28 cellular contexts compared by ENCODE assay signal in the genomic region with DNA sequence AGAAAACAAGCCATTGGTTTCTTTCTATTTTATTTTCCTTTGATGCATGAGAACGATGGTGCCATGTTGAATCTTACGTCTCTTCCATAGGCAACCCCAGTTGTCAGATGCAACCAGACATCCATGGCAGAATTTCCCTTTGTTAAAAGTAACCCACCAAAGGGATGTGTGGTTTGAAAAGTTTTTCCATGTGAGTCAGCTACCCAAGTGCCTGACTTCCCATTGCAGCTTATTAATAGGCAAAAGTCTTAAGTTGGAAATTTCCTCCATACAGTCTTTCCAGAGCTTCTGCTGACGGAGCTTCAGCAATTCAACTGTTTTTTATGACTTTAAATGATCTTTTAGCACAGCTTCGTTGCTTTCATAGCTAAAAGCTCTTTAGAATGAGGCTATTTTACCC.
DNase-seq lines count a peak whose midpoint lies in the region; ATAC-seq and TF ChIP-seq lines count a peak whose summit lies in the region.
"Had no signal": no experiment of that assay in that cellular context is flagged by ENCODE, and none has a peak within 500 bp of the region (broad histone marks: within the 10 kb centered on the region; RNA-seq: fewer than 3 reads in every experiment).

No MANE protein-coding gene starts in this region.

- no peak for TF ChIP-seq CTCF in fibroblast of pulmonary artery (IDR thresholded peaks at IDR 0.05; ENCODE audit: low read length, missing control alignments)
- TF ChIP-seq CTCF in HFFc6 (IDR thresholded peaks at IDR 0.05), result no peak

- peaks cover 0 to 2% (median 0%) of the 10 kb centered on the region in 5 donors for H3K9me3 Mint-ChIP-seq in CD8-positive, alpha-beta memory T cell
- no peaks in the 10 kb centered on the region for H3K9me3 Mint-ChIP-seq in activated naive CD4-positive, alpha-beta T cell treated with anti-CD3 and anti-CD28 coated beads, Interleukin-2, amount 10 ng/mL, durations not matched to agents 7 days and 5 days
- no peaks in the 10 kb centered on the region for H3K9me3 Mint-ChIP-seq in HFFc6
- H3K9me3 Mint-ChIP-seq: nephron had no signal

- no peaks in the 10 kb centered on the region for H3K4me1 ChIP-seq in CD8-positive, alpha-beta memory T cell (ENCODE audit: insufficient read depth, low read length)
- H3K4me1 ChIP-seq: body of pancreas had no signal

- no peak overlapping the region for H3K27ac Mint-ChIP-seq in CD8-positive, alpha-beta memory T cell
- no peak overlapping the region for H3K27ac Mint-ChIP-seq in activated naive CD4-positive, alpha-beta T cell treated with anti-CD3 and anti-CD28 coated beads, Interleukin-2, amount 10 ng/mL, durations not matched to agents 7 days and 5 days
- H3K27ac Mint-ChIP-seq in HFFc6, result no peak overlapping the region
- H3K27ac Mint-ChIP-seq: activated naive CD4-positive, alpha-beta T cell treated with anti-CD3 and anti-CD28 coated beads, Interleukin-2, amount 50 U/mL, for 24 hours; mesothelial cell of epicardium had no signal

- H3K36me3 ChIP-seq in CD8-positive, alpha-beta memory T cell (ENCODE audit: insufficient read depth, low read length), result no peaks in the 10 kb centered on the region
- H3K36me3 ChIP-seq: thyroid gland had no signal

- H3K4me3 Mint-ChIP-seq in CD8-positive, alpha-beta memory T cell, result no peak overlapping the region
- no peak overlapping the region for H3K4me3 Mint-ChIP-seq in activated naive CD4-positive, alpha-beta T cell treated with anti-CD3 and anti-CD28 coated beads, Interleukin-2, amount 10 ng/mL, durations not matched to agents 7 days and 5 days
- no peak overlapping the region for H3K4me3 Mint-ChIP-seq in HFFc6
- H3K4me3 Mint-ChIP-seq: activated naive CD4-positive, alpha-beta T cell treated with anti-CD3 and anti-CD28 coated beads, Interleukin-2, amount 50 U/mL, for 24 hours; mesothelial cell of epicardium; nephron had no signal

- peak; percentile 20 for DNase-seq in EL
- peak; percentile 64 for DNase-seq in amniotic epithelial cell (ENCODE audit: low read depth)
- peak; percentile 52 for DNase-seq in fibroblast of pulmonary artery (ENCODE audit: low read depth)
- peak; percentile 43 for DNase-seq in non-pigmented ciliary epithelial cell (ENCODE audit: low read depth)
- DNase-seq in CD8-positive, alpha-beta memory T cell, result no peak
- no peak for DNase-seq in activated naive CD4-positive, alpha-beta T cell treated with anti-CD3 and anti-CD28 coated beads, Interleukin-2, amount 10 ng/mL, durations not matched to agents 7 days and 5 days
- DNase-seq in HFFc6, result no peak
- DNase-seq: activated T-cell treated with anti-CD3 and anti-CD28 coated beads, Interleukin-2, amount 50 U/mL, for 48 hours; body of pancreas; cortex of kidney; DND-41; foreskin melanocyte; H7; Kasumi-1; kidney; NCI-H1105; NCI-H2081 treated with DMSO at 0.1 percent for 48 hours; NCI-H510A treated with DMSO at 0.1 percent for 48 hours; posterior cingulate gyrus; stimulated activated CD4-positive, alpha-beta T cell treated with anti-CD3 and anti-CD28 coated beads, Interleukin-1b, Interleukin-23, amount 100 ng/mL, for 48 hours; stimulated activated naive CD4-positive, alpha-beta T cell; thyroid gland had no signal

- H3K9me3 ChIP-seq in CD8-positive, alpha-beta memory T cell (ENCODE audit: low read length), result no peaks in the 10 kb centered on the region
- H3K9me3 ChIP-seq: body of pancreas, thyroid gland had no signal

- no peaks in the 10 kb centered on the region for H3K36me3 Mint-ChIP-seq in CD8-positive, alpha-beta memory T cell
- H3K36me3 Mint-ChIP-seq in activated naive CD4-positive, alpha-beta T cell treated with anti-CD3 and anti-CD28 coated beads, Interleukin-2, amount 10 ng/mL, durations not matched to agents 7 days and 5 days, result no peaks in the 10 kb centered on the region
- no peaks in the 10 kb centered on the region for H3K36me3 Mint-ChIP-seq in HFFc6 (ENCODE audit: low read depth)
- H3K36me3 Mint-ChIP-seq: activated naive CD4-positive, alpha-beta T cell treated with anti-CD3 and anti-CD28 coated beads, Interleukin-2, amount 50 U/mL, for 24 hours; mesothelial cell of epicardium had no signal

- H3K4me3 ChIP-seq in fibroblast of pulmonary artery (replicated peaks; ENCODE audit: low read depth, low read length), result no peak overlapping the region
- no peak overlapping the region for H3K4me3 ChIP-seq in CD8-positive, alpha-beta memory T cell (ENCODE audit: low read length)
- H3K4me3 ChIP-seq: body of pancreas, thyroid gland had no signal

- ATAC-seq in HG03354 (IDR thresholded peaks at IDR 0.05; ENCODE audit: poor library complexity, severe bottlenecking, unreplicated experiment), result no peak
- ATAC-seq: activated CD4-positive, CD25-positive, alpha-beta regulatory T cell treated with anti-CD3 and anti-CD28 coated beads, Interleukin-2, amount 50 U/mL, for 24 hours; body of pancreas; SK-N-SH treated with all-trans-retinoic acid at 6 μM for 48 hours had no signal

- H3K27me3 ChIP-seq in CD8-positive, alpha-beta memory T cell (ENCODE audit: insufficient read depth, low read length, poor library complexity, severe bottlenecking), result no peaks in the 10 kb centered on the region
- H3K27me3 ChIP-seq: body of pancreas, thyroid gland had no signal

- H3K27me3 Mint-ChIP-seq in CD8-positive, alpha-beta memory T cell, result peaks cover 9 to 27% of the 10 kb centered on the region in 2 donors
- no peaks in the 10 kb centered on the region for H3K27me3 Mint-ChIP-seq in activated naive CD4-positive, alpha-beta T cell treated with anti-CD3 and anti-CD28 coated beads, Interleukin-2, amount 10 ng/mL, durations not matched to agents 7 days and 5 days
- peaks cover 7% of the 10 kb centered on the region for H3K27me3 Mint-ChIP-seq in HFFc6 (ENCODE audit: insufficient read depth)

- CTCF ChIA-PET in CD8-positive, alpha-beta memory T cell (lab: Charles Lee), result no interaction called here
- CTCF ChIA-PET in activated naive CD4-positive, alpha-beta T cell treated with anti-CD3 and anti-CD28 coated beads, Interleukin-2, amount 10 ng/mL, durations not matched to agents 7 days and 5 days (lab: Charles Lee), result no interaction called here

- POLR2A ChIA-PET in CD8-positive, alpha-beta memory T cell (lab: Charles Lee), result no interaction called here

- H3K4me1 Mint-ChIP-seq in CD8-positive, alpha-beta memory T cell, result no peaks in the 10 kb centered on the region
- no peaks in the 10 kb centered on the region for H3K4me1 Mint-ChIP-seq in activated naive CD4-positive, alpha-beta T cell treated with anti-CD3 and anti-CD28 coated beads, Interleukin-2, amount 10 ng/mL, durations not matched to agents 7 days and 5 days
- H3K4me1 Mint-ChIP-seq in HFFc6 (ENCODE audit: low read depth), result no peaks in the 10 kb centered on the region
- H3K4me1 Mint-ChIP-seq: activated naive CD4-positive, alpha-beta T cell treated with anti-CD3 and anti-CD28 coated beads, Interleukin-2, amount 50 U/mL, for 24 hours; mesothelial cell of epicardium had no signal

- no peak overlapping the region for H3K27ac ChIP-seq in CD8-positive, alpha-beta memory T cell (ENCODE audit: low read depth, low read length)
- H3K27ac ChIP-seq: body of pancreas, thyroid gland had no signal

Comparison
In these comparisons a context has a peak if more than half of its experiments do, and no peak if none do; other contexts are left out.
1. DNase-seq: peak in EL (single experiment), amniotic epithelial cell (single experiment), fibroblast of pulmonary artery (single experiment) and non-pigmented ciliary epithelial cell (single experiment); none in CD8-positive, alpha-beta memory T cell (0 of 5), activated naive CD4-positive, alpha-beta T cell treated with anti-CD3 and anti-CD28 coated beads, Interleukin-2, amount 10 ng/mL, durations not matched to agents 7 days and 5 days (single experiment) and HFFc6 (single experiment).